In genomic region chr2:219388845-219389156, GRCh38 we compare ENCODE assay signal across 8 cellular contexts. TPM values are rescaled to one million over a fixed set of nuclear protein-coding genes. Genes with fewer than 3 reads are reported as not detected.
A peak's percentile ranks its signal among the peaks of the same experiment; 100 is the strongest.
DNase-seq lines count a peak whose midpoint lies in the region; ATAC-seq and TF ChIP-seq lines count a peak whose summit lies in the region.

No MANE protein-coding gene starts in this region.

- WGBS in mesodermal cell (ENCODE audit: insufficient coverage in 2 of 2), 2 experiments = 63 to 75% methylated on average over 4 of the region's 6 CpGs

- no peak for ATAC-seq in GM19328 (IDR thresholded peaks at IDR 0.05; ENCODE audit: unreplicated experiment)

- H3K4me3 ChIP-seq in left ventricle myocardium inferior (peak overlapping the region; percentile 94), brain microvascular endothelial cell (ENCODE audit: low read depth, low read length) (peak overlapping the region; percentile 48), mesodermal cell (ENCODE audit: extremely low read depth, insufficient read depth, low read length, poor library complexity, severe bottlenecking) (peak overlapping the region; percentile 23), uterus (peak overlapping the region; percentile 19 to 95)

- H3K4me1 ChIP-seq in left ventricle myocardium inferior = peaks cover 31% of the 10 kb centered on the region
- peaks cover 3% of the 10 kb centered on the region for H3K4me1 ChIP-seq in mesodermal cell (ENCODE audit: control insufficient read depth, insufficient read depth, low read length, poor library complexity, severe bottlenecking)
- H3K4me1 ChIP-seq in uterus = peaks cover 0 to 10% of the 10 kb centered on the region in 2 donors

- TF ChIP-seq CTCF in left ventricle myocardium inferior (IDR thresholded peaks at IDR 0.05; ENCODE audit: borderline replicate concordance) (no peak), brain microvascular endothelial cell (IDR thresholded peaks at IDR 0.05; ENCODE audit: low read depth, low read length, missing control alignments) (no peak), uterus (IDR thresholded peaks at IDR 0.05) (no peak)

- peak overlapping the region; percentile 98 for H3K27ac ChIP-seq in left ventricle myocardium inferior (replicated peaks)
- no peak overlapping the region for H3K27ac ChIP-seq in brain microvascular endothelial cell
- peak overlapping the region; percentile 59 for H3K27ac ChIP-seq in mesodermal cell (ENCODE audit: low read depth, low read length, severe bottlenecking)
- H3K27ac ChIP-seq in uterus = peak overlapping the region; percentile 93 to 96

- intact Hi-C loops in left ventricle myocardium inferior (cut with micrococcal nuclease) (no loop called here), cardiac septum (cut with DNase I) (loop anchor here (5.0 kb wide), 2 partner anchors 106 to 212 kb away; partner anchors contain the start of genes CNPPD1 and RETREG2), uterus (cut with DNase I; ENCODE audit: low total_unique reads) (no loop called here)

- H3K9me3 ChIP-seq in left ventricle myocardium inferior (replicated peaks) (no peaks in the 10 kb centered on the region), mesodermal cell (ENCODE audit: control insufficient read depth, low read length) (no peaks in the 10 kb centered on the region), uterus (no peaks in the 10 kb centered on the region)

- H3K27me3 ChIP-seq in left ventricle myocardium inferior (ENCODE audit: low read depth) = no peaks in the 10 kb centered on the region
- H3K27me3 ChIP-seq in brain microvascular endothelial cell (replicated peaks) = no peaks in the 10 kb centered on the region
- no peaks in the 10 kb centered on the region for H3K27me3 ChIP-seq in uterus

- peaks cover 28% of the 10 kb centered on the region for H3K36me3 ChIP-seq in left ventricle myocardium inferior
- H3K36me3 ChIP-seq in brain microvascular endothelial cell (replicated peaks) = peaks cover 27% of the 10 kb centered on the region
- H3K36me3 ChIP-seq in mesodermal cell (ENCODE audit: control insufficient read depth, insufficient read depth, low read length) = peaks cover 25% of the 10 kb centered on the region
- no peaks in the 10 kb centered on the region for H3K36me3 ChIP-seq in uterus

- TF ChIP-seq POLR2A in uterus (IDR thresholded peaks at IDR 0.05) = no peak

- no peak for DNase-seq in left ventricle myocardium inferior
- DNase-seq in cardiac septum (ENCODE audit: low spot score) = no peak
- no peak for DNase-seq in brain microvascular endothelial cell
- DNase-seq in uterus = no peak
- no peak for DNase-seq in germinal center (ENCODE audit: low spot score)
- DNase-seq in middle frontal gyrus (ENCODE audit: extremely low spot score, low spot score) = no peak

- in situ Hi-C loops in brain microvascular endothelial cell (cut with HindIII; ENCODE audit: low pct_ligation_motif_present, low sequenced_read_pairs) = no loop called here

RNA-seq across cellular contexts. Expression of gene DNPEP, which starts 1.1 kb away (rescaled TPM):
- 73.0 TPM for total RNA-seq in left ventricle myocardium inferior
- 47.2 TPM for total RNA-seq in cardiac septum
- 63.0 TPM for polyA plus RNA-seq in mesodermal cell (2013, experiment 1 of 2)
- polyA plus RNA-seq in mesodermal cell (2013, experiment 2 of 2) = 50.6 TPM
- total RNA-seq in uterus = 10 to 100 TPM; 35.9 to 93.7 (median 47.5) TPM

RNA-seq across cellular contexts. Expression of gene DES, which starts 29.4 kb away (rescaled TPM):
- total RNA-seq in left ventricle myocardium inferior (15,954 TPM), cardiac septum (21,230 TPM), uterus (1,000 to 10,000 TPM in 2 of 4 donors, 100 to 1,000 TPM in 2; 578 to 3,551 (median 1,628) TPM)
- polyA plus RNA-seq in mesodermal cell (2013, experiment 1 of 2) = 4.8 TPM
- 5.1 TPM for polyA plus RNA-seq in mesodermal cell (2013, experiment 2 of 2)

RNA-seq across cellular contexts. Expression of gene SPEG, which starts 45.8 kb away (rescaled TPM):
- total RNA-seq in left ventricle myocardium inferior = 145 TPM
- 199 TPM for total RNA-seq in cardiac septum
- polyA plus RNA-seq in mesodermal cell (2013, experiment 1 of 2) = 46.3 TPM
- 41.5 TPM for polyA plus RNA-seq in mesodermal cell (2013, experiment 2 of 2)
- 100 to 1,000 TPM in 1 of 4 donors, 10 to 100 TPM in 3; 22.9 to 318 (median 36.1) TPM for total RNA-seq in uterus

RNA-seq across cellular contexts. Expression of gene RESP18, which starts 56.3 kb away (rescaled TPM):
- total RNA-seq in left ventricle myocardium inferior (not detected), cardiac septum (not detected), uterus (not detected)
- polyA plus RNA-seq in mesodermal cell (2013, experiment 1 of 2) = not detected
- polyA plus RNA-seq in mesodermal cell (2013, experiment 2 of 2) = not detected

Comparison
In these comparisons a context has a peak if more than half of its experiments do, and no peak if none do; other contexts are left out.
1. H3K4me3 ChIP-seq: peak in every context shown above with its lines; median percentile 94 in left ventricle myocardium inferior; 57 in uterus; 48 in brain microvascular endothelial cell; 23 in mesodermal cell.